ENCODE assay signal across 11 cellular contexts in genomic region chr1:7491089-7491817, GRCh38.
A peak's percentile ranks its signal among the peaks of the same experiment; 100 is the strongest.
DNase-seq lines count a peak whose midpoint lies in the region; ATAC-seq, FAIRE-seq and TF ChIP-seq lines count a peak whose summit lies in the region.
"Had no signal": no experiment of that assay in that cellular context is flagged by ENCODE, and none has a peak within 500 bp of the region (broad histone marks: within the 10 kb centered on the region; RNA-seq: fewer than 3 reads in every experiment).

No MANE protein-coding gene starts in this region.

- H4K20me1 ChIP-seq in HepG2 (ENCODE audit: insufficient read depth, low read length) (no peaks in the 10 kb centered on the region), keratinocyte (ENCODE audit: control insufficient read depth, extremely low read depth, insufficient read depth, low read length) (no peaks in the 10 kb centered on the region)

- H3K27ac ChIP-seq in liver (ENCODE audit: low read depth in 1 of 2, low read length in 2 of 2) (peak overlapping the region; percentile 66 to 80), HepG2 (ENCODE audit: extremely low read length, insufficient read depth, low read length) (no peak overlapping the region), keratinocyte (ENCODE audit: control insufficient read depth, insufficient read depth, low read length) (no peak overlapping the region), vagina (peak overlapping the region; percentile 58)
- H3K27ac ChIP-seq: C4-2B had no signal

- ATAC-seq in HepG2 (no peak), WTC11 (no peak)
- no peak for ATAC-seq in activated naive CD4-positive, alpha-beta T cell treated with anti-CD3 and anti-CD28 coated beads, Interleukin-2, amount 50 U/mL, for 72 hours

- H3K9me3 Mint-ChIP-seq in WTC11: peaks cover 11% of the 10 kb centered on the region
- H3K9me3 Mint-ChIP-seq in activated naive CD4-positive, alpha-beta T cell treated with anti-CD3 and anti-CD28 coated beads, Interleukin-2, amount 50 U/mL, for 72 hours: peaks cover 6 to 11% of the 10 kb centered on the region in 2 donors

- 60% methylated on average over 17 of the region's 17 CpGs for WGBS in liver
- 15% methylated on average over 17 of the region's 17 CpGs for WGBS in HepG2 (ENCODE audit: low lambda C conversion rate)

- no peaks in the 10 kb centered on the region for H3K9me3 ChIP-seq in liver (ENCODE audit: control insufficient read depth in 4 of 4, low read length in 3 of 4)
- H3K9me3 ChIP-seq in HepG2 (ENCODE audit: low read length): no peaks in the 10 kb centered on the region
- no peaks in the 10 kb centered on the region for H3K9me3 ChIP-seq in keratinocyte (ENCODE audit: control insufficient read depth, low read depth, low read length)
- H3K9me3 ChIP-seq in vagina: no peaks in the 10 kb centered on the region

- H3K36me3 ChIP-seq in liver (ENCODE audit: control insufficient read depth in 4 of 4, insufficient read depth in 3 of 4, low read depth in 1 of 4, low read length in 3 of 4) (no peaks in the 10 kb centered on the region), HepG2 (replicated peaks in 1 of 2; ENCODE audit: control insufficient read depth in 1 of 2, insufficient read depth in 2 of 2, low read length in 2 of 2) (no peaks in the 10 kb centered on the region), keratinocyte (ENCODE audit: control insufficient read depth in 2 of 2, extremely low read depth in 1 of 2, insufficient read depth in 2 of 2, low read length in 2 of 2) (no peaks in the 10 kb centered on the region), vagina (no peaks in the 10 kb centered on the region)

- no peaks in the 10 kb centered on the region for H3K27me3 Mint-ChIP-seq in WTC11 (ENCODE audit: low read depth)

- H2AFZ ChIP-seq in HepG2 (ENCODE audit: low read length): no peak overlapping the region
- H2AFZ ChIP-seq in keratinocyte (ENCODE audit: control insufficient read depth, low read length): no peak overlapping the region

- no peak overlapping the region for H3K4me3 ChIP-seq in liver (ENCODE audit: low read depth in 1 of 3, low read length in 3 of 3)
- no peak overlapping the region for H3K4me3 ChIP-seq in HepG2 (replicated peaks in 1 of 3; ENCODE audit: insufficient read depth in 1 of 3, low read depth in 2 of 3, low read length in 3 of 3)
- H3K4me3 ChIP-seq in keratinocyte (ENCODE audit: control insufficient read depth in 2 of 3, extremely low read depth in 1 of 3, insufficient read depth in 2 of 3, low read depth in 1 of 3, low read length in 3 of 3): no peak overlapping the region
- H3K4me3 ChIP-seq in vagina: no peak overlapping the region

- no peak for FAIRE-seq in HepG2 (lab: Jason Lieb, UNC)
- FAIRE-seq in keratinocyte (lab: Jason Lieb, UNC): no peak

- H3K27me3 ChIP-seq in liver (ENCODE audit: control insufficient read depth in 4 of 4, insufficient read depth in 4 of 4, low read length in 3 of 4): no peaks in the 10 kb centered on the region
- H3K27me3 ChIP-seq in HepG2 (ENCODE audit: control insufficient read depth in 1 of 2, insufficient read depth in 2 of 2, low read length in 2 of 2): peaks cover 2 to 18% of the 10 kb centered on the region in 2 experiments; a peak in 3 of 5 replicates
- H3K27me3 ChIP-seq in keratinocyte (ENCODE audit: control insufficient read depth, extremely low read depth, insufficient read depth, low read length): peaks cover 12% of the 10 kb centered on the region
- H3K27me3 ChIP-seq in vagina: no peaks in the 10 kb centered on the region

- TF ChIP-seq POLR2A in HepG2 (IDR thresholded peaks at IDR 0.05; ENCODE audit: insufficient read depth in 1 of 2, low read depth in 2 of 2, low read length in 2 of 2): no peak
- no peak for TF ChIP-seq POLR2A in vagina (IDR thresholded peaks at IDR 0.05)

- H3K9ac ChIP-seq in liver (ENCODE audit: low read depth in 1 of 2, low read length in 2 of 2): no peak overlapping the region
- no peak overlapping the region for H3K9ac ChIP-seq in HepG2 (ENCODE audit: insufficient read depth, low read depth, low read length)
- H3K9ac ChIP-seq in keratinocyte (ENCODE audit: control insufficient read depth, extremely low read depth, insufficient read depth, low read length): no peak overlapping the region

- TF ChIP-seq RAD21 in liver (IDR thresholded peaks at IDR 0.05) (no peak), HepG2 (CRISPR knock-in tag; IDR thresholded peaks at IDR 0.05) (no peak)

- H3K4me1 Mint-ChIP-seq in WTC11: peaks cover 17% of the 10 kb centered on the region
- H3K4me1 Mint-ChIP-seq: memory B cell had no signal

- TF ChIP-seq CTCF in liver (IDR thresholded peaks at IDR 0.05; ENCODE audit: low read depth, low read length, missing input control) (no peak), HepG2 (CRISPR knock-in tag; IDR thresholded peaks at IDR 0.05) (no peak), WTC11 (IDR thresholded peaks at IDR 0.05) (no peak), keratinocyte (optimal IDR thresholded peaks at IDR 0.05 in 1 of 3, IDR thresholded peaks at IDR 0.05 in 1 of 3, conservative IDR thresholded peaks at IDR 0.05 in 1 of 3; ENCODE audit: extremely low read depth in 1 of 3, insufficient read depth in 2 of 3, low read length in 3 of 3) (no peak), vagina (IDR thresholded peaks at IDR 0.05) (no peak)

- H3K79me2 ChIP-seq in HepG2 (ENCODE audit: insufficient read depth, low read length) (no peaks in the 10 kb centered on the region), keratinocyte (ENCODE audit: control insufficient read depth, insufficient read depth, low read length) (no peaks in the 10 kb centered on the region)

- H3K4me3 Mint-ChIP-seq in WTC11: no peak overlapping the region
- H3K4me3 Mint-ChIP-seq: memory B cell had no signal

- intact Hi-C loops in HepG2 (cut with micrococcal nuclease; ENCODE audit: unreplicated experiment): no loop called here
- intact Hi-C loops in vagina (cut with DNase I): no loop called here

- POLR2A ChIA-PET in HepG2 (lab: Yijun Ruan, JAX): no interaction called here
- POLR2A ChIA-PET in WTC11 (lab: Charles Lee): no interaction called here

- BruUV-seq in HepG2 (replicated peaks; lab: Mats Ljungman, UMichigan): no TSS peak

- H3K4me2 ChIP-seq in HepG2 (ENCODE audit: low read depth, low read length): no peak overlapping the region
- peak overlapping the region; percentile 58 for H3K4me2 ChIP-seq in keratinocyte (ENCODE audit: control insufficient read depth, extremely low read depth, insufficient read depth, low read depth, low read length)

- dilution Hi-C loops in keratinocyte (cut with MboI; ENCODE audit: extremely low pct_ligation_motif_present, low sequenced_read_pairs): no loop called here

- in situ Hi-C loops in HepG2 (cut with HindIII; ENCODE audit: extremely low pct_ligation_motif_present, low pct_unique_long_range_greater_than_20kb): no loop called here

- TF ChIP-seq EP300 in HepG2 (IDR thresholded peaks at IDR 0.05; ENCODE audit: low read depth in 2 of 2, low read length in 2 of 2) (no peak), HepG2 (CRISPR knock-in tag; IDR thresholded peaks at IDR 0.05; ENCODE audit: borderline replicate concordance) (no peak)

- CTCF ChIA-PET in HepG2 (lab: Yijun Ruan, JAX; ENCODE audit: low intra/inter-chr PET ratio, low total read pairs) (no interaction called here), WTC11 (lab: Charles Lee) (interaction anchor here (1.2 to 1.4 kb wide), 3 partner anchors 17 to 176 kb away, joined by 3 to 5 read pairs (median 4); no protein-coding TSS in a partner anchor)

- H3K9me1 ChIP-seq in keratinocyte (ENCODE audit: control insufficient read depth, extremely low read depth, insufficient read depth, low read length): no peaks in the 10 kb centered on the region

- DNase-seq in HepG2 (ENCODE audit: low spot score): no peak
- DNase-seq in WTC11 (ENCODE audit: low spot score): no peak
- DNase-seq in keratinocyte (ENCODE audit: low read depth, low spot score): no peak
- no peak for DNase-seq in vagina (ENCODE audit: extremely low spot score in 2 of 2)
- no peak for DNase-seq in activated naive CD4-positive, alpha-beta T cell treated with anti-CD3 and anti-CD28 coated beads, Interleukin-2, amount 50 U/mL, for 72 hours (ENCODE audit: low spot score in 2 of 2)
- no peak for DNase-seq in iPS-NIHi7 (ENCODE audit: extremely low spot score)
- DNase-seq in epidermal melanocyte (ENCODE audit: insufficient read length, low spot score): no peak
- DNase-seq: T-helper 9 cell had no signal

- H3K36me3 Mint-ChIP-seq in WTC11: no peaks in the 10 kb centered on the region
- no peaks in the 10 kb centered on the region for H3K36me3 Mint-ChIP-seq in activated naive CD4-positive, alpha-beta T cell treated with anti-CD3 and anti-CD28 coated beads, Interleukin-2, amount 50 U/mL, for 72 hours
- H3K36me3 Mint-ChIP-seq: memory B cell had no signal

- H3K27ac Mint-ChIP-seq in WTC11: peak overlapping the region; percentile 43
- H3K27ac Mint-ChIP-seq in activated naive CD4-positive, alpha-beta T cell treated with anti-CD3 and anti-CD28 coated beads, Interleukin-2, amount 50 U/mL, for 72 hours: peak overlapping the region in 1 of 2 donors; percentile 22
- H3K27ac Mint-ChIP-seq: memory B cell had no signal

- H3K4me1 ChIP-seq in liver (ENCODE audit: control insufficient read depth in 4 of 4, insufficient read depth in 4 of 4, low read length in 3 of 4) (no peaks in the 10 kb centered on the region), HepG2 (ENCODE audit: insufficient read depth, low read length) (no peaks in the 10 kb centered on the region), keratinocyte (ENCODE audit: control insufficient read depth, extremely low read depth, insufficient read depth, low read length) (peaks cover 9% of the 10 kb centered on the region), vagina (peaks cover 17% of the 10 kb centered on the region)

TF ChIP-seq in liver, 16 proteins besides CTCF, POLR2A, EP300 and RAD21:
- peak; percentile 35 for TF ChIP-seq NR2F2 (IDR thresholded peaks at IDR 0.05)
- no peak for TF ChIP-seq HNF4A (conservative IDR thresholded peaks at IDR 0.05)

TF ChIP-seq in HepG2, 621 proteins besides CTCF, POLR2A, EP300 and RAD21 (continues in another document):
- TF ChIP-seq MTA1 (CRISPR knock-in tag; IDR thresholded peaks at IDR 0.05; ENCODE audit: borderline replicate concordance) (no peak), NCOA2 (CRISPR knock-in tag; IDR thresholded peaks at IDR 0.05) (no peak), ZNF7 (CRISPR knock-in tag; IDR thresholded peaks at IDR 0.05) (no peak)

TF ChIP-seq in WTC11, 78 proteins besides CTCF, POLR2A, EP300 and RAD21 (continues in another document):
- TF ChIP-seq ZNF232 (CRISPR knock-in tag; IDR thresholded peaks at IDR 0.05) (no peak), RELA (CRISPR knock-in tag; IDR thresholded peaks at IDR 0.05; ENCODE audit: borderline replicate concordance) (no peak)

Comparison
In these comparisons a context has a peak if more than half of its experiments do, and no peak if none do; other contexts are left out.
1. H3K27ac ChIP-seq: peak in liver (2 of 2) and vagina (single experiment); none in HepG2 (single experiment) and keratinocyte (single experiment).